ENCODE assay signal across 21 cellular contexts in genomic region chr15:43199945-43200488, GRCh38. TPM values are rescaled to one million over a fixed set of nuclear protein-coding genes. Genes with fewer than 3 reads are reported as not detected.
"Had no signal": no experiment of that assay in that cellular context is flagged by ENCODE, and none has a peak within 500 bp of the region (broad histone marks: within the 10 kb centered on the region; RNA-seq: fewer than 3 reads in every experiment).

No MANE protein-coding gene starts in this region.

- H3K4me3 ChIP-seq: hepatocyte, lung, pancreas, right lobe of liver, thyroid gland had no signal

- H3K27ac Mint-ChIP-seq: nephron; progenitor cell of endocrine pancreas; stimulated activated memory B cell treated with anti-CD40 and anti-IgM and Interleukin-4, amounts not matched to agents 10 μg/mL and 1 μg/mL and 100 μg/mL, for 72 hours; type B pancreatic cell had no signal

- H2AFZ ChIP-seq: hepatocyte had no signal

- H3K27ac ChIP-seq: hepatocyte, pancreas, right lobe of liver, thyroid gland had no signal

- H3K4me3 Mint-ChIP-seq: nephron; stimulated activated memory B cell treated with anti-CD40 and anti-IgM and Interleukin-4, amounts not matched to agents 10 μg/mL and 1 μg/mL and 100 μg/mL, for 72 hours; type B pancreatic cell had no signal

- H3K79me2 ChIP-seq: hepatocyte had no signal

- H3K27me3 ChIP-seq: hepatocyte, pancreas, right lobe of liver, thyroid gland had no signal

- H3K4me1 Mint-ChIP-seq: nephron had no signal

- H3K27me3 Mint-ChIP-seq: stimulated activated memory B cell treated with anti-CD40 and anti-IgM and Interleukin-4, amounts not matched to agents 10 μg/mL and 1 μg/mL and 100 μg/mL, for 72 hours had no signal

- DNase-seq: dermis blood vessel endothelial cell; effector CD4-positive, alpha-beta T cell; foreskin melanocyte; kidney; left cardiac atrium; left ventricle myocardium superior; mesenchymal stem cell; midbrain; occipital lobe; pancreas; right lobe of liver; stimulated activated CD4-positive, alpha-beta T cell treated with anti-CD3 and anti-CD28 coated beads, Interleukin-4, amount 100 ng/mL, for 1 hour; stimulated activated CD8-positive, alpha-beta memory T cell treated with anti-CD3 and anti-CD28 coated beads, Interleukin-4, amount 100 ng/mL, for 48 hours; thyroid gland had no signal

- ATAC-seq: left cardiac atrium; left ventricle myocardium superior; pancreas; right lobe of liver; stimulated activated memory B cell treated with anti-CD40 and anti-IgM and Interleukin-4, amounts not matched to agents 10 μg/mL and 1 μg/mL and 100 μg/mL, for 72 hours had no signal

- H3K4me1 ChIP-seq: pancreas, right lobe of liver had no signal

- H3K9me3 ChIP-seq: pancreas, right lobe of liver, thyroid gland had no signal

- H3K4me2 ChIP-seq: hepatocyte had no signal

RNA-seq across cellular contexts. Expression of gene EPB42, which starts 20.8 kb away (rescaled TPM):
- total RNA-seq: dermis blood vessel endothelial cell, kidney, pancreas, progenitor cell of endocrine pancreas, renal cortical epithelial cell, thyroid gland had no signal
